1 cellular context compared by ENCODE assay signal in genomic region chr16:1991588-1992474, GRCh38.
A peak's percentile ranks its signal among the peaks of the same experiment; 100 is the strongest.
TF ChIP-seq lines count a peak whose summit lies in the region.

No MANE protein-coding gene starts in this region.

TF ChIP-seq in WTC11, 78 proteins besides CTCF, POLR2A, EP300 and RAD21 (continued from another document):
- peak; percentile 92 for TF ChIP-seq ARID4B (CRISPR knock-in tag; IDR thresholded peaks at IDR 0.05; ENCODE audit: borderline replicate concordance)
- no peak for TF ChIP-seq CBFB (CRISPR knock-in tag; IDR thresholded peaks at IDR 0.05; ENCODE audit: low read depth)
- no peak for TF ChIP-seq NR3C1 (CRISPR knock-in tag; conservative IDR thresholded peaks at IDR 0.05; ENCODE audit: low read depth)
- TF ChIP-seq ZNF138 (CRISPR knock-in tag; conservative IDR thresholded peaks at IDR 0.05): no peak
- no peak for TF ChIP-seq ZMAT4 (CRISPR knock-in tag; IDR thresholded peaks at IDR 0.05)
- TF ChIP-seq E2F5 (CRISPR knock-in tag; IDR thresholded peaks at IDR 0.05): 0 out of 2 replicates have a peak, but pooled peaks have one; percentile 70
- no peak for TF ChIP-seq MLX (CRISPR knock-in tag; IDR thresholded peaks at IDR 0.05)
- no peak for TF ChIP-seq ZNF671 (CRISPR knock-in tag; IDR thresholded peaks at IDR 0.05)
- peak; percentile 97 for TF ChIP-seq FOXP4 (CRISPR knock-in tag; IDR thresholded peaks at IDR 0.05)
- TF ChIP-seq TEAD1 (CRISPR knock-in tag; IDR thresholded peaks at IDR 0.05): peak; percentile 96
- peak; percentile 91 for TF ChIP-seq E2F1 (CRISPR knock-in tag; IDR thresholded peaks at IDR 0.05)
- TF ChIP-seq SMAD3 (CRISPR knock-in tag; IDR thresholded peaks at IDR 0.05; ENCODE audit: borderline replicate concordance): peak; percentile 92
- TF ChIP-seq ZNF396 (CRISPR knock-in tag; IDR thresholded peaks at IDR 0.05; ENCODE audit: borderline replicate concordance): no peak
- TF ChIP-seq ATF2 (CRISPR knock-in tag; IDR thresholded peaks at IDR 0.05; ENCODE audit: borderline replicate concordance, low read depth): peak; percentile 92; the same call in 1 of the 2 replicates
- TF ChIP-seq ATF3 (CRISPR knock-in tag; conservative IDR thresholded peaks at IDR 0.05): no peak
- no peak for TF ChIP-seq OVOL2 (CRISPR knock-in tag; IDR thresholded peaks at IDR 0.05; ENCODE audit: borderline replicate concordance)
- TF ChIP-seq ZSCAN18 (CRISPR knock-in tag; IDR thresholded peaks at IDR 0.05): no peak
- peak; percentile 83; the same call in 1 of the 2 replicates for TF ChIP-seq ZBTB43 (CRISPR knock-in tag; IDR thresholded peaks at IDR 0.05)
- peak; percentile 85; the same call in 1 of the 2 replicates for TF ChIP-seq E2F4 (CRISPR knock-in tag; IDR thresholded peaks at IDR 0.05; ENCODE audit: borderline replicate concordance, low read depth)
- TF ChIP-seq EMX1 (CRISPR knock-in tag; IDR thresholded peaks at IDR 0.05): no peak
- peak; percentile 84; the same call in 1 of the 2 replicates for TF ChIP-seq ZNF219 (CRISPR knock-in tag; IDR thresholded peaks at IDR 0.05; ENCODE audit: borderline replicate concordance)
- peak; percentile 92 for TF ChIP-seq ZNF281 (CRISPR knock-in tag; IDR thresholded peaks at IDR 0.05)
- peak; percentile 62; the same call in 1 of the 2 replicates for TF ChIP-seq SP1 (CRISPR knock-in tag; conservative IDR thresholded peaks at IDR 0.05)
